Comparison of ENCODE assay signal across 2 cellular contexts in the genomic region with DNA sequence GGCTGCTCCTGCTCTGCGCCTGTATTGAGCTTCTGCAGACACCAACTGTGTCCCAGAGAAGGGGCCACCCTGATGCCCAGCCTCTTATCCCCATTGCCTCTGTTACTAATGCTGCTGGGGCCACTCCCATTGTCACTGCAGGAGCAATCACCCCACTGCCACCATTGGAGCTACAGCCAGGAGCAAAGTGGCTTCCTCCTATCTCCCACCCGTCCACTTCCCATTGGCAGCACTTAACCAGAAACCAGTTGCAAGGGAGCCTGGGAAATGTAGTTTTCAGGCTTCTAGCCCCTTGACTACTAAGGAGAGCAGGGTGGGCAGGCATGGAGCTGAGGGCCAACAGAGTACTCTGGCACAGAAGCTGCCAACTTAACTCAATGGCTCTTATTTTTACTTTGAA.
TF ChIP-seq lines count a peak whose summit lies in the region.

No MANE protein-coding gene starts in this region.

TF ChIP-seq in SK-N-SH, 30 proteins besides CTCF, POLR2A, EP300 and RAD21 (continued from another document):
- no peak for TF ChIP-seq PBX3 (IDR thresholded peaks at IDR 0.05)
- no peak for TF ChIP-seq MEF2A (IDR thresholded peaks at IDR 0.05; ENCODE audit: borderline replicate concordance, low read depth)
- no peak for TF ChIP-seq MXI1 (IDR thresholded peaks at IDR 0.05; ENCODE audit: low read depth, low read length)
- no peak for TF ChIP-seq REST (IDR thresholded peaks at IDR 0.05; ENCODE audit: low read depth, low read length)
- no peak for TF ChIP-seq RFX5 (IDR thresholded peaks at IDR 0.05; ENCODE audit: low read length)
- no peak for TF ChIP-seq CHD2 (IDR thresholded peaks at IDR 0.05; ENCODE audit: low read length, partially characterized antibody)
- TF ChIP-seq RXRA (IDR thresholded peaks at IDR 0.05; ENCODE audit: borderline replicate concordance, low read depth) = no peak
- no peak for TF ChIP-seq IRF3 (IDR thresholded peaks at IDR 0.05; ENCODE audit: low read depth, low read length)
- no peak for TF ChIP-seq YY1 (IDR thresholded peaks at IDR 0.05; ENCODE audit: low read depth)
- no peak for TF ChIP-seq EZH2phosphoT487 (IDR thresholded peaks at IDR 0.05; ENCODE audit: borderline replicate concordance, low read depth)
- TF ChIP-seq TAF1 (IDR thresholded peaks at IDR 0.05; ENCODE audit: borderline replicate concordance, low read depth, low read length) = no peak
- TF ChIP-seq, protein P1, sequence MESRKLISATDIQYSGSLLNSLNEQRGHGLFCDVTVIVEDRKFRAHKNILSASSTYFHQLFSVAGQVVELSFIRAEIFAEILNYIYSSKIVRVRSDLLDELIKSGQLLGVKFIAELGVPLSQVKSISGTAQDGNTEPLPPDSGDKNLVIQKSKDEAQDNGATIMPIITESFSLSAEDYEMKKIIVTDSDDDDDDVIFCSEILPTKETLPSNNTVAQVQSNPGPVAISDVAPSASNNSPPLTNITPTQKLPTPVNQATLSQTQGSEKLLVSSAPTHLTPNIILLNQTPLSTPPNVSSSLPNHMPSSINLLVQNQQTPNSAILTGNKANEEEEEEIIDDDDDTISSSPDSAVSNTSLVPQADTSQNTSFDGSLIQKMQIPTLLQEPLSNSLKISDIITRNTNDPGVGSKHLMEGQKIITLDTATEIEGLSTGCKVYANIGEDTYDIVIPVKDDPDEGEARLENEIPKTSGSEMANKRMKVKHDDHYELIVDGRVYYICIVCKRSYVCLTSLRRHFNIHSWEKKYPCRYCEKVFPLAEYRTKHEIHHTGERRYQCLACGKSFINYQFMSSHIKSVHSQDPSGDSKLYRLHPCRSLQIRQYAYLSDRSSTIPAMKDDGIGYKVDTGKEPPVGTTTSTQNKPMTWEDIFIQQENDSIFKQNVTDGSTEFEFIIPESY (IDR thresholded peaks at IDR 0.05; ENCODE audit: borderline replicate concordance, low read depth) = no peak

TF ChIP-seq in SK-N-SH treated with all-trans-retinoic acid at 6 μM for 48 hours, 23 proteins besides CTCF, POLR2A, EP300 and RAD21 (continued from another document):
- TF ChIP-seq PATZ1 (CRISPR knock-in tag; IDR thresholded peaks at IDR 0.05; ENCODE audit: borderline replicate concordance) (no peak), TCF4 (CRISPR knock-in tag; IDR thresholded peaks at IDR 0.05; ENCODE audit: borderline replicate concordance) (no peak), ISL1 (CRISPR knock-in tag; IDR thresholded peaks at IDR 0.05) (no peak), ZC3H10 (CRISPR knock-in tag; IDR thresholded peaks at IDR 0.05) (no peak), TOX (CRISPR knock-in tag; IDR thresholded peaks at IDR 0.05; ENCODE audit: borderline replicate concordance) (no peak), SNAI2 (CRISPR knock-in tag; IDR thresholded peaks at IDR 0.05) (no peak), BACH2 (CRISPR knock-in tag; IDR thresholded peaks at IDR 0.05; ENCODE audit: borderline replicate concordance) (no peak), ARNTL (CRISPR knock-in tag; IDR thresholded peaks at IDR 0.05; ENCODE audit: borderline replicate concordance, low read depth) (no peak), POU6F1 (CRISPR knock-in tag; IDR thresholded peaks at IDR 0.05; ENCODE audit: borderline replicate concordance, low read depth) (no peak), GLIS3 (CRISPR knock-in tag; IDR thresholded peaks at IDR 0.05) (no peak)
- TF ChIP-seq, protein P2, sequence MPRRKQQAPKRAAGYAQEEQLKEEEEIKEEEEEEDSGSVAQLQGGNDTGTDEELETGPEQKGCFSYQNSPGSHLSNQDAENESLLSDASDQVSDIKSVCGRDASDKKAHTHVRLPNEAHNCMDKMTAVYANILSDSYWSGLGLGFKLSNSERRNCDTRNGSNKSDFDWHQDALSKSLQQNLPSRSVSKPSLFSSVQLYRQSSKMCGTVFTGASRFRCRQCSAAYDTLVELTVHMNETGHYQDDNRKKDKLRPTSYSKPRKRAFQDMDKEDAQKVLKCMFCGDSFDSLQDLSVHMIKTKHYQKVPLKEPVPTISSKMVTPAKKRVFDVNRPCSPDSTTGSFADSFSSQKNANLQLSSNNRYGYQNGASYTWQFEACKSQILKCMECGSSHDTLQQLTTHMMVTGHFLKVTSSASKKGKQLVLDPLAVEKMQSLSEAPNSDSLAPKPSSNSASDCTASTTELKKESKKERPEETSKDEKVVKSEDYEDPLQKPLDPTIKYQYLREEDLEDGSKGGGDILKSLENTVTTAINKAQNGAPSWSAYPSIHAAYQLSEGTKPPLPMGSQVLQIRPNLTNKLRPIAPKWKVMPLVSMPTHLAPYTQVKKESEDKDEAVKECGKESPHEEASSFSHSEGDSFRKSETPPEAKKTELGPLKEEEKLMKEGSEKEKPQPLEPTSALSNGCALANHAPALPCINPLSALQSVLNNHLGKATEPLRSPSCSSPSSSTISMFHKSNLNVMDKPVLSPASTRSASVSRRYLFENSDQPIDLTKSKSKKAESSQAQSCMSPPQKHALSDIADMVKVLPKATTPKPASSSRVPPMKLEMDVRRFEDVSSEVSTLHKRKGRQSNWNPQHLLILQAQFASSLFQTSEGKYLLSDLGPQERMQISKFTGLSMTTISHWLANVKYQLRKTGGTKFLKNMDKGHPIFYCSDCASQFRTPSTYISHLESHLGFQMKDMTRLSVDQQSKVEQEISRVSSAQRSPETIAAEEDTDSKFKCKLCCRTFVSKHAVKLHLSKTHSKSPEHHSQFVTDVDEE (CRISPR knock-in tag; IDR thresholded peaks at IDR 0.05) = no peak
